Comparison of ENCODE assay signal across 8 cellular contexts in the genomic region with DNA sequence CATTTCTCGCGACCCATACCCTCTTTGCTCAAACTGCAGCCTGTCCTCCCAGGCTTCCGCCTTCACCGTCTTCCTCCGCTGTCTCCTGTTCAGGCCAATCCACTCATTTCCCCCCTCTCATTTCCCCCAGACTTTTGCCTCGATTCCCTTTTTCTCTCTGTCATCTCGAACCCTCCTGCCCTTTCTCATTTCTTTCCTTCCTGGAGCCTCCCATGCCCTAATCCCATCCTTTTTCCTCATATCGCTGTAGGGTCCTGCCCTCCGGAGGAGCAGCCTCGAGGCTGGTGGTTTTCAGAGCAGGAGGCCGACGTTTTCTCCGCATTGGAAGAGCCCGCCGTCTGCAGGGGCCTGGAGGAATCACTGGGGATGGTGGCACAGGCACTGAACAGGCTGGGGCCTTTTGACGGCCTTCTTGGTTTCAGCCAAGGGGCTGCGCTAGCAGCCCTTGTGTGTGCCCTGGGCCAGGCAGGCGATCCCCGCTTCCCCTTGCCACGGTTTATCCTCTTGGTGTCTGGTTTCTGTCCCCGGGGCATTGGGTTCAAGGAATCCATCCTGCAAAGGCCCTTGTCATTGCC. TPM values are rescaled to one million over a fixed set of nuclear protein-coding genes. Genes with fewer than 3 reads are reported as not detected.
DNase-seq lines count a peak whose midpoint lies in the region; ATAC-seq, FAIRE-seq and TF ChIP-seq lines count a peak whose summit lies in the region.

No MANE protein-coding gene starts in this region.

- peak overlapping the region; percentile 100 for H3K14ac ChIP-seq in IMR-90 (replicated peaks; ENCODE audit: low read depth, low read length)

- no peak for TF ChIP-seq RAD21 in IMR-90 (IDR thresholded peaks at IDR 0.05; ENCODE audit: low read length)

- H2BK5ac ChIP-seq in IMR-90 (ENCODE audit: low read depth, low read length, poor library complexity, severe bottlenecking), result peak overlapping the region; percentile 86

- 9% methylated on average over 8 of the region's 21 CpGs; no CpG with 5 or more reads in 1 of the 2 experiments for WGBS in IMR-90 (ENCODE audit: extremely low coverage in 2 of 2, insufficient read length in 1 of 2), 2 experiments
- whole genome bisulfite sequencing in small intestine, 3 donors, result 14 to 18% (median 14%) methylated on average over 19 to 21 of the region's 21 CpGs

- H2BK20ac ChIP-seq in IMR-90 (ENCODE audit: low read depth, low read length), result no peak overlapping the region

- peak overlapping the region; percentile 2; the same call in 1 of the 3 replicates for H2BK15ac ChIP-seq in IMR-90 (ENCODE audit: low read depth, low read length)

- H3K27ac ChIP-seq in IMR-90 (ENCODE audit: insufficient read depth, low read length) (peak overlapping the region; percentile 94), small intestine (ENCODE audit: low read depth in 1 of 2, low read length in 1 of 2) (peak overlapping the region; percentile 84 to 89)

- no peak for FAIRE-seq in small intestine (lab: Jason Lieb, UNC)

- no peaks in the 10 kb centered on the region for H3K9me3 Mint-ChIP-seq in activated naive CD8-positive, alpha-beta T cell (ENCODE audit: low read depth)

- peak overlapping the region; percentile 84 for H3K4me3 ChIP-seq in BJ (ENCODE audit: low read depth, low read length)
- H3K4me3 ChIP-seq in IMR-90 (ENCODE audit: insufficient read depth, low read depth, low read length), result peak overlapping the region; percentile 74
- H3K4me3 ChIP-seq in iPS-11a (ENCODE audit: low read depth, low read length), result peak overlapping the region; percentile 87
- peak overlapping the region; percentile 81 to 89 for H3K4me3 ChIP-seq in small intestine (ENCODE audit: low read depth in 1 of 2, low read length in 2 of 2)

- CTCF ChIA-PET in BJ (lab: Yijun Ruan, JAX), result interaction anchor here (0.6 to 3.9 kb wide), 5 partner anchors 11 to 146 kb away, joined by 3 to 12 read pairs (median 4); a partner anchor contains a TSS
- CTCF ChIA-PET in IMR-90 (lab: Yijun Ruan, JAX), result no interaction called here

- intact Hi-C loops in IMR-90 (cut with micrococcal nuclease), result loop anchor here (5.0 kb wide), 1 partner anchor 325 kb away; no protein-coding TSS in a partner anchor

- H3K36me3 ChIP-seq in BJ (ENCODE audit: control insufficient read depth, insufficient read depth, low read length) (peaks cover 17% of the 10 kb centered on the region), IMR-90 (ENCODE audit: control insufficient read depth, insufficient read depth, low read length) (peaks cover 31% of the 10 kb centered on the region), small intestine (ENCODE audit: control insufficient read depth in 2 of 2, insufficient read depth in 2 of 2, low read length in 2 of 2) (peaks cover 0 to under 1% of the 10 kb centered on the region in 2 donors)

- H3K79me1 ChIP-seq in IMR-90 (ENCODE audit: low read depth in 1 of 2, low read length in 2 of 2), result peaks cover 22 to 40% of the 10 kb centered on the region in 2 experiments

- in situ Hi-C loops in IMR-90 (cut with MboI; ENCODE audit: low sequenced_read_pairs), result loop anchor here (25.0 kb wide), 1 partner anchor 330 kb away; a partner anchor contains a TSS

- H3K4me2 ChIP-seq in IMR-90 (ENCODE audit: low read depth, low read length), result peak overlapping the region; percentile 94

- H3K9me3 ChIP-seq in IMR-90 (ENCODE audit: control insufficient read depth, insufficient read depth, low read length), result no peaks in the 10 kb centered on the region
- no peaks in the 10 kb centered on the region for H3K9me3 ChIP-seq in small intestine (ENCODE audit: control insufficient read depth, low read depth)

- H4K8ac ChIP-seq in IMR-90 (ENCODE audit: low read depth in 2 of 2, low read length in 2 of 2), result peak overlapping the region; percentile 90 to 99

- dilution Hi-C loops in IMR-90 (cut with HindIII; ENCODE audit: low sequenced_read_pairs, unreplicated experiment), result no loop called here

- peaks cover 22% of the 10 kb centered on the region for H3K9me1 ChIP-seq in IMR-90 (ENCODE audit: insufficient read depth, low read length)

- peaks cover 23% of the 10 kb centered on the region for H3K4me1 Mint-ChIP-seq in activated naive CD8-positive, alpha-beta T cell (ENCODE audit: low read depth)

- peak overlapping the region; percentile 99 for H2AK5ac ChIP-seq in IMR-90 (ENCODE audit: low read depth, low read length)

- peak overlapping the region; percentile 80 for H3K18ac ChIP-seq in IMR-90 (ENCODE audit: low read depth, low read length)

- H3K4me3 Mint-ChIP-seq in activated naive CD8-positive, alpha-beta T cell, result peak overlapping the region; percentile 95

- peak overlapping the region; percentile 96 for H2AFZ ChIP-seq in IMR-90 (replicated peaks; ENCODE audit: low read length, poor library complexity)

- peaks cover 11% of the 10 kb centered on the region; the same call in 1 of the 2 replicates for H4K20me1 ChIP-seq in IMR-90 (ENCODE audit: insufficient read depth, low read length)

- DNase-seq in BJ (ENCODE audit: low read depth) (no peak), IMR-90 (no peak), small intestine (no peak)

- peak overlapping the region; percentile 95 for H3K9ac ChIP-seq in IMR-90 (ENCODE audit: low read depth, low read length)

- peak overlapping the region; percentile 99 for H3K4ac ChIP-seq in IMR-90 (ENCODE audit: low read depth, low read length)

- peak; percentile 39 for TF ChIP-seq POLR2A in IMR-90 (IDR thresholded peaks at IDR 0.05; ENCODE audit: low read depth, low read length)

- peak overlapping the region; percentile 96 for H4K5ac ChIP-seq in IMR-90 (ENCODE audit: low read depth, low read length)

- H3K4me1 ChIP-seq in IMR-90 (ENCODE audit: control insufficient read depth, insufficient read depth, low read length) (peaks cover 22% of the 10 kb centered on the region), small intestine (ENCODE audit: control insufficient read depth in 2 of 2, insufficient read depth in 1 of 2, low read depth in 1 of 2, low read length in 1 of 2) (peaks cover 0 to 5% of the 10 kb centered on the region in 2 donors)

- H4K91ac ChIP-seq in IMR-90 (ENCODE audit: insufficient read depth, low read depth, low read length), result peak overlapping the region; percentile 95

- H3K27me3 ChIP-seq in BJ (ENCODE audit: control insufficient read depth, insufficient read depth, low read length) (no peaks in the 10 kb centered on the region), IMR-90 (ENCODE audit: control insufficient read depth, insufficient read depth, low read length) (no peaks in the 10 kb centered on the region), small intestine (ENCODE audit: control insufficient read depth in 2 of 2, insufficient read depth in 2 of 2, low read length in 2 of 2) (no peaks in the 10 kb centered on the region)

- peak overlapping the region; percentile 99 for H3K23ac ChIP-seq in IMR-90 (ENCODE audit: low read depth, low read length)

- peak overlapping the region; percentile 97 for H2AK9ac ChIP-seq in IMR-90 (replicated peaks; ENCODE audit: low read depth, low read length, poor library complexity)

- H3K27ac Mint-ChIP-seq in activated naive CD8-positive, alpha-beta T cell, result peak overlapping the region; percentile 94

- H3K56ac ChIP-seq in IMR-90 (ENCODE audit: extremely low read depth, insufficient read depth, low read length), result peak overlapping the region; percentile 92

- BruUV-seq in IMR-90 (replicated peaks; lab: Mats Ljungman, UMichigan), result no TSS peak

- H3K27me3 Mint-ChIP-seq in activated naive CD8-positive, alpha-beta T cell, result no peaks in the 10 kb centered on the region

- peaks cover 2% of the 10 kb centered on the region for H3K36me3 Mint-ChIP-seq in activated naive CD8-positive, alpha-beta T cell

- H2BK120ac ChIP-seq in IMR-90 (ENCODE audit: low read depth, low read length), result peak overlapping the region; percentile 78

- peak; percentile 38 for TF ChIP-seq CTCF in BJ (IDR thresholded peaks at IDR 0.05; ENCODE audit: insufficient read depth, low read depth, low read length)
- 0 out of 2 replicates have a peak, but pooled peaks have one; percentile 15 for TF ChIP-seq CTCF in IMR-90 (conservative IDR thresholded peaks at IDR 0.05; ENCODE audit: low read depth, low read length)

- POLR2A ChIA-PET in BJ (lab: Charles Lee), result no interaction called here
- POLR2A ChIA-PET in IMR-90 (lab: Charles Lee; ENCODE audit: unreplicated experiment), result no interaction called here

- ATAC-seq in IMR-90 (ENCODE audit: low read depth) (peak; percentile 12), GM19351 (IDR thresholded peaks at IDR 0.05; ENCODE audit: unreplicated experiment) (no peak), esophagus mucosa (no peak), GM18909 (IDR thresholded peaks at IDR 0.05; ENCODE audit: poor library complexity, unreplicated experiment) (no peak)

RNA-seq across cellular contexts. Expression of a gene that starts 0.6 kb away (rescaled TPM):
- polyA plus RNA-seq in BJ (2011; rRNA removed) (42.0 and 56.7 TPM in 2 replicates), IMR-90 (2012; rRNA removed) (46.9 and 52.6 TPM in 2 replicates), small intestine (10 to 100 TPM; 65.9 to 90.5 (median 80.1) TPM)
- polyA minus RNA-seq in BJ (2011; rRNA and poly(A)+ RNA removed), result 12.0 and 19.1 TPM in 2 replicates
- total RNA-seq in IMR-90 (2012; rRNA removed) (38.7 and 42.2 TPM in 2 replicates), esophagus mucosa (32.3 TPM)
- 40.4 and 50.0 TPM in 2 replicates for polyA plus RNA-seq in IMR-90 (2012; cell fraction: cytosol; rRNA removed)
- polyA plus RNA-seq in IMR-90 (2012; cell fraction: nucleus; rRNA removed; ENCODE audit: low replicate concordance), result 23.2 and 26.2 TPM in 2 replicates

RNA-seq across cellular contexts. Expression of a gene that starts 12.5 kb away (rescaled TPM):
- polyA plus RNA-seq in BJ (2011; rRNA removed) (14.8 and 15.1 TPM in 2 replicates), IMR-90 (2012; rRNA removed) (23.0 and 30.9 TPM in 2 replicates), small intestine (1 to 10 TPM in 2 of 3 donors, under 1 TPM in 1; 0.89 to 6.9 (median 6.2) TPM)
- polyA minus RNA-seq in BJ (2011; rRNA and poly(A)+ RNA removed), result 10.3 and 11.1 TPM in 2 replicates
- total RNA-seq in IMR-90 (2012; rRNA removed) (10.0 and 10.4 TPM in 2 replicates), esophagus mucosa (2.3 TPM)
- polyA plus RNA-seq in IMR-90 (2012; cell fraction: cytosol; rRNA removed), result 17.8 and 60.2 TPM in 2 replicates
- 69.0 and 122 TPM in 2 replicates for polyA plus RNA-seq in IMR-90 (2012; cell fraction: nucleus; rRNA removed; ENCODE audit: low replicate concordance)

RNA-seq across cellular contexts. Expression of a gene that starts 12.5 kb away (rescaled TPM):
- polyA plus RNA-seq in BJ (2011; rRNA removed), result 36.1 and 54.6 TPM in 2 replicates
- polyA minus RNA-seq in BJ (2011; rRNA and poly(A)+ RNA removed), result 41.5 and 59.5 TPM in 2 replicates
- 20.6 and 24.4 TPM in 2 replicates for total RNA-seq in IMR-90 (2012; rRNA removed)
- 49.9 and 51.9 TPM in 2 replicates for polyA plus RNA-seq in IMR-90 (2012; rRNA removed)
- polyA plus RNA-seq in IMR-90 (2012; cell fraction: cytosol; rRNA removed), result 31.8 and 38.7 TPM in 2 replicates
- polyA plus RNA-seq in IMR-90 (2012; cell fraction: nucleus; rRNA removed; ENCODE audit: low replicate concordance), result 153 and 299 TPM in 2 replicates
- 10 to 100 TPM; 11.6 to 19.2 (median 12.5) TPM for polyA plus RNA-seq in small intestine
- total RNA-seq in esophagus mucosa, result 29.1 TPM

RNA-seq across cellular contexts. Expression of a gene that starts 17.3 kb away (rescaled TPM):
- 0.16 and 0.32 TPM in 2 replicates for polyA plus RNA-seq in BJ (2011; rRNA removed)
- polyA minus RNA-seq in BJ (2011; rRNA and poly(A)+ RNA removed), result 0.05 TPM in 2 replicates
- under 0.01 TPM in 2 replicates for total RNA-seq in IMR-90 (2012; rRNA removed)
- 0.03 and 0.04 TPM in 2 replicates for polyA plus RNA-seq in IMR-90 (2012; rRNA removed)
- polyA plus RNA-seq in IMR-90 (2012; cell fraction: cytosol; rRNA removed), result 0.07 TPM in 1 of 2 replicates, not detected in the other
- 0.03 TPM in 1 of 2 replicates, not detected in the other for polyA plus RNA-seq in IMR-90 (2012; cell fraction: nucleus; rRNA removed; ENCODE audit: low replicate concordance)
- 1 to 10 TPM in 1 of 3 donors, not detected in 2; 1.0 TPM for polyA plus RNA-seq in small intestine
- 1.2 TPM for total RNA-seq in esophagus mucosa
